16 cellular contexts compared by ENCODE assay signal in the genomic region with DNA sequence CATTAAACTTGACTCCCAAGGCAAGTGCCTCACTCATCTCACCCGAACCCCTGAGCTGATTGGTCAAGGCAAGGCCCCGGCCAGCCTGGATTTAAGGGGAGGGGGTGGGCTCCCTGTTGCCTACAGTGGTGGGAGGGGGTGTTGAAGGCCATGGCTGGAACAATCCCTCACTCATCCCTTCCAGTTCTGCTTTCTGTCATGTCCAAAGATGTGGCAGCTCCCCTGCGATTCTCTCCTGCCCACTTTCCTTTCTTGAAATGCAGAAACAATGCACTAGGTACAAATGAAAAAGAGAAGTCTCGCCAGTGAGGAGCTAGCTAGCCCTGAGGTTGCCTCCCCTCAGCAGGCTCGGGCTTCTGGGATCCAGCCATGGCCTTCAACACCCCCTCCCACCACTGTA.
"Had no signal": no experiment of that assay in that cellular context is flagged by ENCODE, and none has a peak within 500 bp of the region (broad histone marks: within the 10 kb centered on the region; RNA-seq: fewer than 3 reads in every experiment).

No MANE protein-coding gene starts in this region.

- H3K36me3 ChIP-seq: heart left ventricle, spleen had no signal

- H3K27ac ChIP-seq: heart left ventricle, spleen had no signal

- H3K4me3 ChIP-seq: heart left ventricle, spleen had no signal

- H3K9me3 ChIP-seq: heart left ventricle, spleen had no signal

- FAIRE-seq: endometrium, frontal cortex, islet of Langerhans, urothelium cell line had no signal

- DNase-seq: effector memory CD4-positive, alpha-beta T cell; heart left ventricle; hypothalamus; kidney glomerular epithelial cell; naive thymus-derived CD8-positive, alpha-beta T cell; posterior cingulate gyrus; spleen; stimulated activated CD4-positive, alpha-beta T cell treated with anti-CD3 and anti-CD28 coated beads, Interleukin-15, amount 100 ng/mL, for 24 hours; stimulated activated CD4-positive, alpha-beta T cell treated with anti-CD3 and anti-CD28 coated beads, Interleukin-1b, Interleukin-23, amount 100 ng/mL, for 48 hours; stimulated activated CD4-positive, alpha-beta T cell treated with anti-CD3 and anti-CD28 coated beads, Interleukin-4, amount 100 ng/mL, for 24 hours; stimulated activated naive B cell treated with anti-CD40 and anti-IgM and Interleukin-4, amounts not matched to agents 10 μg/mL and 1 μg/mL and 100 μg/mL, for 72 hours; stimulated activated naive CD8-positive, alpha-beta T cell treated with anti-CD3 and anti-CD28 coated beads, Interleukin-15, amount 100 ng/mL, for 72 hours had no signal
